In the genomic region with DNA sequence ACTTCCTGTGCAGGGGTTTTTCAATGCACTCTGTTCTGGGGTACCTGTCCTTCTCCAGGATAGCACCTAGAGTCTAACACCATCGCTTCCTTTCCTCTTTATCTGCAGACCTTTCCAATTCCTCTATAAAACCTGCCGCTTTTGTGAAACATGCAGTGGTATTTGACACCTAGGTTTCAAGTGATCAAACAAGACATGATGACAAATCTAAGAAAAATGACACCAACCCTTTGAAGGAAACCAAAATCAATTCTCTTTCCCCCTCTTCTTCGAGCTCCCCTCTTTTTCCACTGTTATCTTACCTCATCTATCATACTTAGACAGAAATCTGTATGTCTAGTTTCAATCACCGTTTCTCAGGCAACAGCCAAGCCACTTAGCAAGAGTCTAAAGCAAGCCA, we compare ENCODE assay signal across 33 cellular contexts. TPM values are rescaled to one million over a fixed set of nuclear protein-coding genes. Genes with fewer than 3 reads are reported as not detected.
"Had no signal": no experiment of that assay in that cellular context is flagged by ENCODE, and none has a peak within 500 bp of the region (broad histone marks: within the 10 kb centered on the region; RNA-seq: fewer than 3 reads in every experiment).

No MANE protein-coding gene starts in this region.

- DNase-seq: activated B cell treated with CpG ODN at 0.5 μM for 24 hours; activated CD4-positive, alpha-beta memory T cell treated with anti-CD3 and anti-CD28 coated beads, Interleukin-2, amount 10 ng/mL, durations not matched to agents 7 days and 5 days; activated CD4-positive, alpha-beta T cell treated with anti-CD3 and anti-CD28 coated beads, Interleukin-2, amount 10 ng/mL, durations not matched to agents 7 days and 5 days; activated CD4-positive, alpha-beta T cell treated with anti-CD3 and anti-CD28 coated beads, Interleukin-2, amount 50 U/mL, for 4 hours; activated CD8-positive, alpha-beta memory T cell treated with anti-CD3 and anti-CD28 coated beads, Interleukin-2, amount 50 U/mL, for 48 hours; activated gamma-delta T cell; activated naive CD4-positive, alpha-beta T cell; activated naive CD4-positive, alpha-beta T cell treated with anti-CD3 and anti-CD28 coated beads, Interleukin-2, amount 50 U/mL, for 16 hours; activated T-cell treated with anti-CD3 and anti-CD28 coated beads for 4 hours; activated T-cell treated with anti-CD3 and anti-CD28 coated beads, Interleukin-2, amount 50 U/mL, for 24 hours; activated T-cell treated with anti-CD3 and anti-CD28 coated beads, Interleukin-2, amount 50 U/mL, for 72 hours; amniotic stem cell; anterior cingulate cortex; brain microvascular endothelial cell; dorsolateral prefrontal cortex; effector memory CD4-positive, alpha-beta T cell; erythroblast; foreskin keratinocyte; gastrocnemius medialis; glutamatergic neuron; heart left ventricle; T-helper 17 cell; T1000; WERI-Rb-1 had no signal

- H3K9me3 ChIP-seq: esophagus muscularis mucosa, gastrocnemius medialis, heart left ventricle had no signal

- H3K27me3 Mint-ChIP-seq: activated B cell treated with CpG ODN at 0.5 μM for 24 hours; activated CD4-positive, alpha-beta memory T cell treated with anti-CD3 and anti-CD28 coated beads, Interleukin-2, amount 10 ng/mL, durations not matched to agents 7 days and 5 days; activated CD4-positive, alpha-beta T cell treated with anti-CD3 and anti-CD28 coated beads, Interleukin-2, amount 10 ng/mL, durations not matched to agents 7 days and 5 days; activated T-cell treated with anti-CD3 and anti-CD28 coated beads, Interleukin-2, amount 50 U/mL, for 24 hours; central memory CD8-positive, alpha-beta T cell; T-helper 17 cell had no signal

- H3K4me1 Mint-ChIP-seq: activated B cell treated with CpG ODN at 0.5 μM for 24 hours; activated CD4-positive, alpha-beta memory T cell treated with anti-CD3 and anti-CD28 coated beads, Interleukin-2, amount 10 ng/mL, durations not matched to agents 7 days and 5 days; activated CD4-positive, alpha-beta T cell treated with anti-CD3 and anti-CD28 coated beads, Interleukin-2, amount 10 ng/mL, durations not matched to agents 7 days and 5 days; central memory CD8-positive, alpha-beta T cell; T-helper 17 cell had no signal

- H3K27ac ChIP-seq: brain microvascular endothelial cell, coronary artery, dorsolateral prefrontal cortex, esophagus muscularis mucosa, foreskin keratinocyte, gastrocnemius medialis, heart left ventricle, WERI-Rb-1 had no signal

- H3K36me3 Mint-ChIP-seq: activated naive CD8-positive, alpha-beta T cell had no signal

- H3K36me3 ChIP-seq: brain microvascular endothelial cell, esophagus muscularis mucosa, gastrocnemius medialis, heart left ventricle, WERI-Rb-1 had no signal

- ATAC-seq: activated CD4-positive, CD25-positive, alpha-beta regulatory T cell treated with anti-CD3 and anti-CD28 coated beads, Interleukin-2, amount 50 U/mL, for 24 hours; activated T-cell treated with anti-CD3 and anti-CD28 coated beads, Interleukin-2, amount 50 U/mL, for 72 hours; foreskin keratinocyte; gastrocnemius medialis; heart left ventricle; T-helper 17 cell had no signal

- H3K4me3 ChIP-seq: coronary artery, dorsolateral prefrontal cortex, esophagus muscularis mucosa, gastrocnemius medialis, heart left ventricle had no signal

- H3K4me1 ChIP-seq: esophagus muscularis mucosa, foreskin keratinocyte, gastrocnemius medialis, heart left ventricle had no signal

- H3K4me3 Mint-ChIP-seq: activated B cell treated with CpG ODN at 0.5 μM for 24 hours; activated CD4-positive, alpha-beta memory T cell treated with anti-CD3 and anti-CD28 coated beads, Interleukin-2, amount 10 ng/mL, durations not matched to agents 7 days and 5 days; activated CD4-positive, alpha-beta T cell treated with anti-CD3 and anti-CD28 coated beads, Interleukin-2, amount 10 ng/mL, durations not matched to agents 7 days and 5 days; activated naive CD8-positive, alpha-beta T cell; activated T-cell treated with anti-CD3 and anti-CD28 coated beads, Interleukin-2, amount 50 U/mL, for 24 hours; activated T-cell treated with anti-CD3 and anti-CD28 coated beads, Interleukin-2, amount 50 U/mL, for 72 hours; central memory CD8-positive, alpha-beta T cell; dendritic cell treated with granulocyte-macrophage colony-stimulating factor and Interleukin-4, amounts not matched to agents 40 ng/mL and 50 ng/mL, for 4 days; T-helper 17 cell; T-helper 2 cell treated with Interferon-gamma antibody and Interleukin-4, amounts not matched to agents 5 μg/mL and 100 μg/mL, for 36 hours had no signal

- H3K9me3 Mint-ChIP-seq: activated B cell treated with CpG ODN at 0.5 μM for 24 hours; activated CD4-positive, alpha-beta T cell treated with anti-CD3 and anti-CD28 coated beads, Interleukin-2, amount 10 ng/mL, durations not matched to agents 7 days and 5 days; dendritic cell treated with granulocyte-macrophage colony-stimulating factor and Interleukin-4, amounts not matched to agents 40 ng/mL and 50 ng/mL, for 4 days had no signal

- H3K27ac Mint-ChIP-seq: activated B cell treated with CpG ODN at 0.5 μM for 24 hours; activated CD4-positive, alpha-beta memory T cell treated with anti-CD3 and anti-CD28 coated beads, Interleukin-2, amount 10 ng/mL, durations not matched to agents 7 days and 5 days; activated CD4-positive, alpha-beta T cell treated with anti-CD3 and anti-CD28 coated beads, Interleukin-2, amount 10 ng/mL, durations not matched to agents 7 days and 5 days; activated naive CD8-positive, alpha-beta T cell; activated T-cell treated with anti-CD3 and anti-CD28 coated beads, Interleukin-2, amount 50 U/mL, for 24 hours; activated T-cell treated with anti-CD3 and anti-CD28 coated beads, Interleukin-2, amount 50 U/mL, for 72 hours; dendritic cell treated with granulocyte-macrophage colony-stimulating factor and Interleukin-4, amounts not matched to agents 40 ng/mL and 50 ng/mL, for 4 days; T-helper 17 cell; T-helper 2 cell treated with Interferon-gamma antibody and Interleukin-4, amounts not matched to agents 5 μg/mL and 100 μg/mL, for 36 hours had no signal

- H3K27me3 ChIP-seq: brain microvascular endothelial cell, foreskin keratinocyte, gastrocnemius medialis, heart left ventricle had no signal

RNA-seq across cellular contexts. Expression of a gene that starts 25.6 kb away (rescaled TPM):
- total RNA-seq: activated B cell treated with CpG ODN at 0.5 μM for 24 hours; activated CD4-positive, alpha-beta memory T cell treated with anti-CD3 and anti-CD28 coated beads, Interleukin-2, amount 10 ng/mL, durations not matched to agents 7 days and 5 days; activated CD4-positive, alpha-beta T cell treated with anti-CD3 and anti-CD28 coated beads, Interleukin-2, amount 10 ng/mL, durations not matched to agents 7 days and 5 days; activated T-cell treated with anti-CD3 and anti-CD28 coated beads, Interleukin-2, amount 50 U/mL, for 72 hours; T-helper 17 cell had no signal

RNA-seq across cellular contexts. Expression of a gene that starts 52.7 kb away (rescaled TPM):
- total RNA-seq: activated B cell treated with CpG ODN at 0.5 μM for 24 hours; activated CD4-positive, alpha-beta memory T cell treated with anti-CD3 and anti-CD28 coated beads, Interleukin-2, amount 10 ng/mL, durations not matched to agents 7 days and 5 days; activated CD4-positive, alpha-beta T cell treated with anti-CD3 and anti-CD28 coated beads, Interleukin-2, amount 10 ng/mL, durations not matched to agents 7 days and 5 days; activated T-cell treated with anti-CD3 and anti-CD28 coated beads, Interleukin-2, amount 50 U/mL, for 72 hours; bronchial epithelial cell; cerebellum; foreskin keratinocyte; gastrocnemius medialis; T-helper 17 cell had no signal
- polyA plus RNA-seq: foreskin keratinocyte had no signal
